Comparison of ENCODE assay signal across 10 cellular contexts in genomic region chr1:36125129-36125991, GRCh38. TPM values are rescaled to one million over a fixed set of nuclear protein-coding genes. Genes with fewer than 3 reads are reported as not detected.
DNase-seq lines count a peak whose midpoint lies in the region; ATAC-seq and TF ChIP-seq lines count a peak whose summit lies in the region.
"Had no signal": no experiment of that assay in that cellular context is flagged by ENCODE, and none has a peak within 500 bp of the region (broad histone marks: within the 10 kb centered on the region; RNA-seq: fewer than 3 reads in every experiment).

Gene COL8A2 (minus strand): TSS chr1:36125222. CDS start chr1:36100242, 24,980 bp downstream.

- H3K36me3 ChIP-seq in PC-3 (ENCODE audit: low read depth, low read length) (no peaks in the 10 kb centered on the region), ovary (no peaks in the 10 kb centered on the region)
- H3K36me3 ChIP-seq: pancreas had no signal

- POLR2A ChIA-PET in PC-3 (lab: Charles Lee; ENCODE audit: unreplicated experiment) = no interaction called here

- no peak for TF ChIP-seq EP300 in ovary (IDR thresholded peaks at IDR 0.05)

- no peaks in the 10 kb centered on the region for H3K9me2 ChIP-seq in PC-3 (replicated peaks; ENCODE audit: low read length)

- no TSS peak for BruUV-seq in PC-3 (replicated peaks; lab: Mats Ljungman, UMichigan)

- H3K4me3 ChIP-seq in PC-3 (ENCODE audit: low read length) (peak within 1 kb of the TSS; percentile 30; the same call in 1 of the 2 replicates), foreskin fibroblast (ENCODE audit: low read depth in 1 of 2, low read length in 2 of 2) (peak within 1 kb of the TSS; percentile 18 to 36), ovary (peak within 1 kb of the TSS; percentile 35)

- no peaks in the 10 kb centered on the region for H3K79me2 ChIP-seq in PC-3 (ENCODE audit: low read length)

- H3K9me3 ChIP-seq in PC-3 (ENCODE audit: low read length) (no peaks in the 10 kb centered on the region), ovary (no peaks in the 10 kb centered on the region)
- H3K9me3 ChIP-seq: pancreas had no signal

- peak; percentile 57 for ATAC-seq in PC-3
- no peak for ATAC-seq in GM18858 (IDR thresholded peaks at IDR 0.05; ENCODE audit: unreplicated experiment)

- 4 to 11% (median 6%) methylated on average over 31 to 77 of the region's 77 CpGs for WGBS in ovary, 3 donors

- H3K4me2 ChIP-seq in PC-3 (ENCODE audit: low read length) = peak within 1 kb of the TSS; percentile 34; the same call in 1 of the 2 replicates
- H3K4me2 ChIP-seq: KMS-11 had no signal

- TF ChIP-seq CTCF in PC-3 (conservative IDR thresholded peaks at IDR 0.05; ENCODE audit: low read depth, low read length) = no peak
- no peak for TF ChIP-seq CTCF in foreskin fibroblast (IDR thresholded peaks at IDR 0.05; ENCODE audit: low read depth, low read length)
- no peak for TF ChIP-seq CTCF in ovary (IDR thresholded peaks at IDR 0.05)

- no peak for TF ChIP-seq POLR2A in ovary (IDR thresholded peaks at IDR 0.05)

- H3K27ac ChIP-seq in PC-3 (ENCODE audit: low read length) (no peak within 1 kb of the TSS), ovary (no peak within 1 kb of the TSS)
- H3K27ac ChIP-seq: KMS-11, pancreas had no signal

- H4K20me1 ChIP-seq in PC-3 (ENCODE audit: low read length) = no peaks in the 10 kb centered on the region

- DNase-seq in CD1c-positive myeloid dendritic cell (ENCODE audit: extremely low spot score) (peak; percentile 8), PC-3 (no peak), foreskin fibroblast (peak in 1 of 2 donors; percentile 36), ovary (peak; percentile 59 to 69 (median 66)), T-helper 9 cell (no peak), NCI-H524 treated with DMSO at 0.1 percent for 48 hours (lab: John Stamatoyannopoulos, UW) (no peak), SHP77 treated with DMSO at 0.1 percent for 48 hours (lab: John Stamatoyannopoulos, UW) (no peak)

- H3K27me3 ChIP-seq in PC-3 (ENCODE audit: low read length) (peaks cover 9% of the 10 kb centered on the region; the same call in 1 of the 2 replicates), ovary (no peaks in the 10 kb centered on the region)
- H3K27me3 ChIP-seq: pancreas had no signal

- no peak within 1 kb of the TSS for H2AFZ ChIP-seq in PC-3 (ENCODE audit: low read length)

- H3K9ac ChIP-seq in PC-3 (ENCODE audit: low read length) = no peak within 1 kb of the TSS
- H3K9ac ChIP-seq: KMS-11 had no signal

- H3F3A ChIP-seq in PC-3 (ENCODE audit: low read length, unreplicated experiment) = no peaks in the 10 kb centered on the region

- H3K4me1 ChIP-seq in PC-3 (ENCODE audit: insufficient read depth, low read length) (no peaks in the 10 kb centered on the region), ovary (ENCODE audit: insufficient read depth) (peaks cover 6% of the 10 kb centered on the region)
- H3K4me1 ChIP-seq: pancreas had no signal

- intact Hi-C loops in PC-3 (cut with micrococcal nuclease) (no loop called here), ovary (cut with DNase I) (no loop called here)

- CTCF ChIA-PET in PC-3 (lab: Charles Lee) = no interaction called here

RNA-seq across cellular contexts. Expression of gene COL8A2, which starts in this region (rescaled TPM):
- total RNA-seq in PC-3 (2014; rRNA removed) (0.26 and 0.58 TPM in 2 replicates), ovary (1 to 10 TPM; 2.5 to 6.2 (median 4.1) TPM)
- 1 to 10 TPM; 2.3 to 4.6 TPM for polyA plus RNA-seq in ovary

Comparison
In these comparisons a context has a peak if more than half of its experiments do, and no peak if none do; other contexts are left out.
1. Peak in ATAC-seq, H3K4me3 ChIP-seq and H3K4me2 ChIP-seq in PC-3; RNA of the gene not detected or under 1 TPM.
2. DNase-seq: peak in CD1c-positive myeloid dendritic cell (single experiment) and ovary (5 of 5); none in PC-3 (single experiment), T-helper 9 cell (single experiment), NCI-H524 treated with DMSO at 0.1 percent for 48 hours (single experiment) and SHP77 treated with DMSO at 0.1 percent for 48 hours (single experiment).
3. Peak in every context shown above with its lines, with median percentiles within 50 percentile points of each other: H3K4me3 ChIP-seq.